In the genomic region with DNA sequence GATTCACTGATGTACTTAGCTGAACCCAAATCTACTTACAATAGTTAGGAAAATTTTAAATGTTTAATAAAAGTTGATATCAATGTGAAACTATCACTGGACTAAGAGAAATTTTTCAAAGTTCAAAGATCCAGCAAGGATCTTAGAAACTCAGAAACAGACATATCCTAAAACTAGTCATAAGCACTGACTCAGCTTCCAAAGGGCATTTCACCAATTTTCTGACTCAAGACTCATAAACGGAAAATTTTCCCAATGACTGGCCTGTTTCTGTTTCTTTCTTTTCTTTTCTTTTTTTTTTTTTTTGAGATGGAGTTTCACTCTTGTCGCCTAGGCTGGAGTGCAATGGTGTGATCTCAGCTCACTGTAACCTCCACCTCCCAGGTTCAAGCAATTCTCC, we compare ENCODE assay signal across 14 cellular contexts.
DNase-seq lines count a peak whose midpoint lies in the region; ATAC-seq and TF ChIP-seq lines count a peak whose summit lies in the region.
"Had no signal": no experiment of that assay in that cellular context is flagged by ENCODE, and none has a peak within 500 bp of the region (broad histone marks: within the 10 kb centered on the region; RNA-seq: fewer than 3 reads in every experiment).

No MANE protein-coding gene starts in this region.

- H3K4me1 ChIP-seq in esophagus muscularis mucosa (peaks cover 4 to 26% (median 12%) of the 10 kb centered on the region in 4 donors), skeletal muscle satellite cell (ENCODE audit: control insufficient read depth, insufficient read depth, low read length) (peaks cover 48% of the 10 kb centered on the region)

- no peaks in the 10 kb centered on the region for H3K9me3 ChIP-seq in esophagus muscularis mucosa
- no peaks in the 10 kb centered on the region for H3K9me3 ChIP-seq in skeletal muscle satellite cell (replicated peaks; ENCODE audit: low read length)

- DNase-seq in Daoy (ENCODE audit: low read depth) (peak; percentile 74), RKO (ENCODE audit: low spot score) (peak; percentile 92), esophagus muscularis mucosa (ENCODE audit: extremely low spot score) (no peak), NCI-H2107 (lab: John Stamatoyannopoulos, UW) (no peak)
- no peak for DNase-seq in effector CD4-positive, alpha-beta T cell
- DNase-seq in activated CD8-positive, alpha-beta memory T cell treated with anti-CD3 and anti-CD28 coated beads for 24 hours, result no peak
- DNase-seq: activated CD4-positive, CD25-positive, alpha-beta regulatory T cell; activated naive CD4-positive, alpha-beta T cell; DMS153; stimulated activated CD4-positive, alpha-beta T cell treated with anti-CD3 and anti-CD28 coated beads, Interleukin-1b, Interleukin-23, amount 100 ng/mL, for 48 hours had no signal

- H3K27me3 ChIP-seq in esophagus muscularis mucosa (no peaks in the 10 kb centered on the region), skeletal muscle satellite cell (ENCODE audit: control insufficient read depth, insufficient read depth, low read length) (no peaks in the 10 kb centered on the region)

- H3K27ac ChIP-seq in esophagus muscularis mucosa (replicated peaks in 1 of 4), result peak overlapping the region in 3 of 4 donors; percentile 12 to 56 (median 21)

- TF ChIP-seq CTCF in esophagus muscularis mucosa (IDR thresholded peaks at IDR 0.05), result no peak

- intact Hi-C loops in esophagus muscularis mucosa (cut with DNase I), result loop anchor here (5.0 kb wide), 2 partner anchors 91 to 104 kb away; a partner anchor contains a TSS

- peak overlapping the region; percentile 34 for H3K4me2 ChIP-seq in skeletal muscle satellite cell (ENCODE audit: low read length)

- no peak for TF ChIP-seq EP300 in esophagus muscularis mucosa (IDR thresholded peaks at IDR 0.05)

- H3K4me3 ChIP-seq in esophagus muscularis mucosa, result no peak overlapping the region
- no peak overlapping the region for H3K4me3 ChIP-seq in skeletal muscle satellite cell (ENCODE audit: low read length)
- H3K4me3 ChIP-seq: K562 had no signal

- ATAC-seq in GM21717 (IDR thresholded peaks at IDR 0.05; ENCODE audit: unreplicated experiment), result no peak
- ATAC-seq: K562, Right ventricle myocardium inferior had no signal

- 52% methylated on average over 2 of the region's 2 CpGs for WGBS in esophagus muscularis mucosa

- H3K9ac ChIP-seq in skeletal muscle satellite cell (ENCODE audit: low read depth, low read length), result peak overlapping the region; percentile 64

- peaks cover 0 to 19% (median 5%) of the 10 kb centered on the region in 4 donors for H3K36me3 ChIP-seq in esophagus muscularis mucosa
- no peaks in the 10 kb centered on the region for H3K36me3 ChIP-seq in skeletal muscle satellite cell (ENCODE audit: insufficient read depth, low read length)

- TF ChIP-seq POLR2A in esophagus muscularis mucosa (IDR thresholded peaks at IDR 0.05; ENCODE audit: low read depth), result no peak

Comparison
In these comparisons a context has a peak if more than half of its experiments do, and no peak if none do; other contexts are left out.
1. DNase-seq: peak in Daoy (single experiment) and RKO (single experiment); none in esophagus muscularis mucosa (single experiment), effector CD4-positive, alpha-beta T cell (single experiment), NCI-H2107 (single experiment) and activated CD8-positive, alpha-beta memory T cell treated with anti-CD3 and anti-CD28 coated beads for 24 hours (single experiment).